ENCODE assay signal across 17 cellular contexts in the genomic region with DNA sequence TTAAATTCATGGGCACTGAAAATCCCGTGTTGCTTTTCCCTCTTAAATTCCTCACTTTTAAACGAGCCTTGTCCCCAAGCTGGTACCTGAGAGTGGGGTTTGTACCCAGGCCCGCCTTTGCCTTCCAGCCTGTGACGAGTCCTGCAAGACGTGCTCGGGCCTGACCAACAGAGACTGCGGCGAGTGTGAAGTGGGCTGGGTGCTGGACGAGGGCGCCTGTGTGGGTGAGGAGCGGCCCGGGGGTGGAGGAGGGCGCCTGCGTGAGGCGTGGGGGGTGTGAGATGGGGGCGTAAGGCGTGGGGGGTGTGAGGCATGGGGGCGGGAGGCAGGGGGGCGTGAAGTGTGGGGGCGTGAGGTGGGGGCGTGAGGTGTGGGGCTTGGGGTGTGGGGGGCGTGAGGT.
"Had no signal": no experiment of that assay in that cellular context is flagged by ENCODE, and none has a peak within 500 bp of the region (broad histone marks: within the 10 kb centered on the region; RNA-seq: fewer than 3 reads in every experiment).

No MANE protein-coding gene starts in this region.

- H3K9me3 ChIP-seq: prostate gland, tibial nerve, uterus had no signal

- H3K36me3 ChIP-seq: prostate gland, uterus had no signal

- H3K27ac ChIP-seq: prostate gland, tibial nerve, uterus had no signal

- H3K4me3 ChIP-seq: lung, prostate gland, tibial nerve, uterus had no signal

- H3K27me3 ChIP-seq: tibial nerve, uterus had no signal

- DNase-seq: activated CD4-positive, alpha-beta memory T cell treated with anti-CD3 and anti-CD28 coated beads for 36 hours; activated CD4-positive, alpha-beta T cell treated with anti-CD3 and anti-CD28 coated beads for 48 hours; activated effector memory CD4-positive, alpha-beta T cell treated with anti-CD3 and anti-CD28 coated beads, Interleukin-2, amount 50 U/mL, for 16 hours; activated naive CD4-positive, alpha-beta T cell treated with anti-CD3 and anti-CD28 coated beads, Interleukin-2, amount 10 ng/mL, durations not matched to agents 7 days and 5 days; activated T-cell treated with anti-CD3 and anti-CD28 coated beads, Interleukin-2, amount 50 U/mL, for 72 hours; amygdala; erythroblast; foreskin fibroblast; kidney; naive B cell; stimulated activated CD4-positive, alpha-beta T cell treated with anti-CD3 and anti-CD28 coated beads, Interleukin-12 subunit alpha, Interleukin-12 subunit beta, amount 100 ng/mL, for 4 hours; stimulated activated CD4-positive, alpha-beta T cell treated with anti-CD3 and anti-CD28 coated beads, Interleukin-4, amount 100 ng/mL, for 4 hours; T-helper 17 cell; uterus had no signal

- FAIRE-seq: kidney had no signal
